ENCODE assay signal across 1 cellular context in genomic region chr20:34514897-34515483, GRCh38.
A peak's percentile ranks its signal among the peaks of the same experiment; 100 is the strongest.
TF ChIP-seq lines count a peak whose summit lies in the region.

No MANE protein-coding gene starts in this region.

TF ChIP-seq in HepG2, 621 proteins besides CTCF, POLR2A, EP300 and RAD21 (continued from another document and continues in another):
- TF ChIP-seq RNF219 (CRISPR knock-in tag; IDR thresholded peaks at IDR 0.05), result no peak
- no peak for TF ChIP-seq TCF12 (IDR thresholded peaks at IDR 0.05)
- TF ChIP-seq TCF12 (CRISPR knock-in tag; IDR thresholded peaks at IDR 0.05), result no peak
- no peak for TF ChIP-seq TRIM24 (CRISPR knock-in tag; IDR thresholded peaks at IDR 0.05)
- TF ChIP-seq EHMT2 (IDR thresholded peaks at IDR 0.05; ENCODE audit: borderline replicate concordance, low read depth, low read length), result no peak
- no peak for TF ChIP-seq SOX5 (CRISPR knock-in tag; IDR thresholded peaks at IDR 0.05; ENCODE audit: borderline replicate concordance)
- no peak for TF ChIP-seq ZNF251 (CRISPR knock-in tag; IDR thresholded peaks at IDR 0.05)
- TF ChIP-seq, protein P1, sequence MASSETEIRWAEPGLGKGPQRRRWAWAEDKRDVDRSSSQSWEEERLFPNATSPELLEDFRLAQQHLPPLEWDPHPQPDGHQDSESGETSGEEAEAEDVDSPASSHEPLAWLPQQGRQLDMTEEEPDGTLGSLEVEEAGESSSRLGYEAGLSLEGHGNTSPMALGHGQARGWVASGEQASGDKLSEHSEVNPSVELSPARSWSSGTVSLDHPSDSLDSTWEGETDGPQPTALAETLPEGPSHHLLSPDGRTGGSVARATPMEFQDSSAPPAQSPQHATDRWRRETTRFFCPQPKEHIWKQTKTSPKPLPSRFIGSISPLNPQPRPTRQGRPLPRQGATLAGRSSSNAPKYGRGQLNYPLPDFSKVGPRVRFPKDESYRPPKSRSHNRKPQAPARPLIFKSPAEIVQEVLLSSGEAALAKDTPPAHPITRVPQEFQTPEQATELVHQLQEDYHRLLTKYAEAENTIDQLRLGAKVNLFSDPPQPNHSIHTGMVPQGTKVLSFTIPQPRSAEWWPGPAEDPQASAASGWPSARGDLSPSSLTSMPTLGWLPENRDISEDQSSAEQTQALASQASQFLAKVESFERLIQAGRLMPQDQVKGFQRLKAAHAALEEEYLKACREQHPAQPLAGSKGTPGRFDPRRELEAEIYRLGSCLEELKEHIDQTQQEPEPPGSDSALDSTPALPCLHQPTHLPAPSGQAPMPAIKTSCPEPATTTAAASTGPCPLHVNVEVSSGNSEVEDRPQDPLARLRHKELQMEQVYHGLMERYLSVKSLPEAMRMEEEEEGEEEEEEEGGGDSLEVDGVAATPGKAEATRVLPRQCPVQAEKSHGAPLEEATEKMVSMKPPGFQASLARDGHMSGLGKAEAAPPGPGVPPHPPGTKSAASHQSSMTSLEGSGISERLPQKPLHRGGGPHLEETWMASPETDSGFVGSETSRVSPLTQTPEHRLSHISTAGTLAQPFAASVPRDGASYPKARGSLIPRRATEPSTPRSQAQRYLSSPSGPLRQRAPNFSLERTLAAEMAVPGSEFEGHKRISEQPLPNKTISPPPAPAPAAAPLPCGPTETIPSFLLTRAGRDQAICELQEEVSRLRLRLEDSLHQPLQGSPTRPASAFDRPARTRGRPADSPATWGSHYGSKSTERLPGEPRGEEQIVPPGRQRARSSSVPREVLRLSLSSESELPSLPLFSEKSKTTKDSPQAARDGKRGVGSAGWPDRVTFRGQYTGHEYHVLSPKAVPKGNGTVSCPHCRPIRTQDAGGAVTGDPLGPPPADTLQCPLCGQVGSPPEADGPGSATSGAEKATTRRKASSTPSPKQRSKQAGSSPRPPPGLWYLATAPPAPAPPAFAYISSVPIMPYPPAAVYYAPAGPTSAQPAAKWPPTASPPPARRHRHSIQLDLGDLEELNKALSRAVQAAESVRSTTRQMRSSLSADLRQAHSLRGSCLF (CRISPR knock-in tag; IDR thresholded peaks at IDR 0.05; ENCODE audit: borderline replicate concordance), result no peak
- TF ChIP-seq ZNF577 (CRISPR knock-in tag; IDR thresholded peaks at IDR 0.05; ENCODE audit: borderline replicate concordance, low read depth), result no peak
- TF ChIP-seq RFXANK (CRISPR knock-in tag; IDR thresholded peaks at IDR 0.05), result no peak
- TF ChIP-seq, protein P2, sequence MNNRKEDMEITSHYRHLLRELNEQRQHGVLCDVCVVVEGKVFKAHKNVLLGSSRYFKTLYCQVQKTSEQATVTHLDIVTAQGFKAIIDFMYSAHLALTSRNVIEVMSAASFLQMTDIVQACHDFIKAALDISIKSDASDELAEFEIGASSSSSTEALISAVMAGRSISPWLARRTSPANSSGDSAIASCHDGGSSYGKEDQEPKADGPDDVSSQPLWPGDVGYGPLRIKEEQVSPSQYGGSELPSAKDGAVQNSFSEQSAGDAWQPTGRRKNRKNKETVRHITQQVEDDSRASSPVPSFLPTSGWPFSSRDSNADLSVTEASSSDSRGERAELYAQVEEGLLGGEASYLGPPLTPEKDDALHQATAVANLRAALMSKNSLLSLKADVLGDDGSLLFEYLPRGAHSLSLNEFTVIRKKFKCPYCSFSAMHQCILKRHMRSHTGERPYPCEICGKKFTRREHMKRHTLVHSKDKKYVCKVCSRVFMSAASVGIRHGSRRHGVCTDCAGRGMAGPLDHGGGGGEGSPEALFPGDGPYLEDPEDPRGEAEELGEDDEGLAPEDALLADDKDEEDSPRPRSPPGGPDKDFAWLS (CRISPR knock-in tag; IDR thresholded peaks at IDR 0.05; ENCODE audit: borderline replicate concordance), result 0 out of 2 replicates have a peak, but pooled peaks have one; percentile 88
- no peak for TF ChIP-seq SRF (IDR thresholded peaks at IDR 0.05; ENCODE audit: low read depth, low read length)
- TF ChIP-seq TAF1 (CRISPR knock-in tag; IDR thresholded peaks at IDR 0.05), result no peak
- TF ChIP-seq REL (CRISPR knock-in tag; conservative IDR thresholded peaks at IDR 0.05), result 0 out of 2 replicates have a peak, but pooled peaks have one; percentile 49
- no peak for TF ChIP-seq KDM5B (CRISPR knock-in tag; IDR thresholded peaks at IDR 0.05; ENCODE audit: borderline replicate concordance)
- TF ChIP-seq POLR2G (IDR thresholded peaks at IDR 0.05; ENCODE audit: low read depth, low read length), result 0 out of 2 replicates have a peak, but pooled peaks have one; percentile 52
- no peak for TF ChIP-seq ZNF891 (CRISPR knock-in tag; IDR thresholded peaks at IDR 0.05)
- 0 out of 4 replicates have a peak, but pooled peaks of 1 of the 2 experiments have one; percentile 28 for TF ChIP-seq HMGXB4 (CRISPR knock-in tag; IDR thresholded peaks at IDR 0.05; ENCODE audit: borderline replicate concordance in 1 of 2, low read depth in 1 of 2)
- TF ChIP-seq PCBP1 (IDR thresholded peaks at IDR 0.05; ENCODE audit: borderline replicate concordance, low read depth, low read length), result no peak
- TF ChIP-seq ELF3 (CRISPR knock-in tag; IDR thresholded peaks at IDR 0.05), result peak; percentile 29; the same call in 1 of the 2 replicates
- no peak for TF ChIP-seq HNRNPL (IDR thresholded peaks at IDR 0.05; ENCODE audit: low read depth, low read length)
- TF ChIP-seq CBFB (CRISPR knock-in tag; IDR thresholded peaks at IDR 0.05), result 0 out of 2 replicates have a peak, but pooled peaks have one; percentile 38
- no peak for TF ChIP-seq NFKB2 (CRISPR knock-in tag; IDR thresholded peaks at IDR 0.05; ENCODE audit: borderline replicate concordance)
- TF ChIP-seq SALL2 (CRISPR knock-in tag; IDR thresholded peaks at IDR 0.05), result no peak
- TF ChIP-seq ZNF136 (CRISPR knock-in tag; IDR thresholded peaks at IDR 0.05; ENCODE audit: low read depth), result 0 out of 2 replicates have a peak, but pooled peaks have one; percentile 2
- no peak for TF ChIP-seq ATF1 (CRISPR knock-in tag; IDR thresholded peaks at IDR 0.05)
- no peak for TF ChIP-seq ZNF296 (CRISPR knock-in tag; conservative IDR thresholded peaks at IDR 0.05)
- no peak for TF ChIP-seq ZNF615 (CRISPR knock-in tag; IDR thresholded peaks at IDR 0.05; ENCODE audit: borderline replicate concordance)
- no peak for TF ChIP-seq RBFOX2 (IDR thresholded peaks at IDR 0.05; ENCODE audit: low read depth, low read length)
- no peak for TF ChIP-seq DNMT1 (CRISPR knock-in tag; IDR thresholded peaks at IDR 0.05)
- TF ChIP-seq ZFP36L1 (CRISPR knock-in tag; IDR thresholded peaks at IDR 0.05), result 0 out of 2 replicates have a peak, but pooled peaks have one; percentile 30
- no peak for TF ChIP-seq TOE1 (CRISPR knock-in tag; IDR thresholded peaks at IDR 0.05)
- 0 out of 2 replicates have a peak, but pooled peaks have one; percentile 71 for TF ChIP-seq ZZZ3 (CRISPR knock-in tag; IDR thresholded peaks at IDR 0.05; ENCODE audit: borderline replicate concordance)
- no peak for TF ChIP-seq SP2 (CRISPR knock-in tag; IDR thresholded peaks at IDR 0.05)
- no peak for TF ChIP-seq ZNF562 (CRISPR knock-in tag; IDR thresholded peaks at IDR 0.05; ENCODE audit: borderline replicate concordance)
- TF ChIP-seq AKAP8 (CRISPR knock-in tag; IDR thresholded peaks at IDR 0.05), result no peak
- peak; percentile 72; the same call in 1 of the 2 replicates for TF ChIP-seq ZFP82 (CRISPR knock-in tag; IDR thresholded peaks at IDR 0.05; ENCODE audit: borderline replicate concordance)
- TF ChIP-seq NR0B2 (CRISPR knock-in tag; IDR thresholded peaks at IDR 0.05), result no peak
- TF ChIP-seq REST (IDR thresholded peaks at IDR 0.05; ENCODE audit: borderline replicate concordance in 1 of 2, low read depth in 1 of 2, low read length in 2 of 2), result no peak
- no peak for TF ChIP-seq NR2F6 (IDR thresholded peaks at IDR 0.05)
- no peak for TF ChIP-seq NR2F6 (CRISPR knock-in tag; IDR thresholded peaks at IDR 0.05)
- TF ChIP-seq, protein P3, sequence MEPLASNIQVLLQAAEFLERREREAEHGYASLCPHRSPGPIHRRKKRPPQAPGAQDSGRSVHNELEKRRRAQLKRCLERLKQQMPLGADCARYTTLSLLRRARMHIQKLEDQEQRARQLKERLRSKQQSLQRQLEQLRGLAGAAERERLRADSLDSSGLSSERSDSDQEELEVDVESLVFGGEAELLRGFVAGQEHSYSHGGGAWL (CRISPR knock-in tag; IDR thresholded peaks at IDR 0.05), result no peak
- no peak for TF ChIP-seq SIX4 (CRISPR knock-in tag; IDR thresholded peaks at IDR 0.05)
- TF ChIP-seq ZNF546 (CRISPR knock-in tag; conservative IDR thresholded peaks at IDR 0.05), result no peak
- TF ChIP-seq, protein P4, sequence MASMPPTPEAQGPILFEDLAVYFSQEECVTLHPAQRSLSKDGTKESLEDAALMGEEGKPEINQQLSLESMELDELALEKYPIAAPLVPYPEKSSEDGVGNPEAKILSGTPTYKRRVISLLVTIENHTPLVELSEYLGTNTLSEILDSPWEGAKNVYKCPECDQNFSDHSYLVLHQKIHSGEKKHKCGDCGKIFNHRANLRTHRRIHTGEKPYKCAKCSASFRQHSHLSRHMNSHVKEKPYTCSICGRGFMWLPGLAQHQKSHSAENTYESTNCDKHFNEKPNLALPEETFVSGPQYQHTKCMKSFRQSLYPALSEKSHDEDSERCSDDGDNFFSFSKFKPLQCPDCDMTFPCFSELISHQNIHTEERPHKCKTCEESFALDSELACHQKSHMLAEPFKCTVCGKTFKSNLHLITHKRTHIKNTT (CRISPR knock-in tag; IDR thresholded peaks at IDR 0.05), result no peak
- no peak for TF ChIP-seq ZNF274 (CRISPR knock-in tag; IDR thresholded peaks at IDR 0.05)
- TF ChIP-seq ZNF710 (CRISPR knock-in tag; IDR thresholded peaks at IDR 0.05; ENCODE audit: borderline replicate concordance), result no peak
- TF ChIP-seq GTF2F1 (IDR thresholded peaks at IDR 0.05; ENCODE audit: low read length), result no peak
- no peak for TF ChIP-seq JUN (CRISPR knock-in tag; IDR thresholded peaks at IDR 0.05)
- TF ChIP-seq SIN3B (IDR thresholded peaks at IDR 0.05; ENCODE audit: low read length), result no peak
